Comparison of ENCODE assay signal across 9 cellular contexts in the genomic region with DNA sequence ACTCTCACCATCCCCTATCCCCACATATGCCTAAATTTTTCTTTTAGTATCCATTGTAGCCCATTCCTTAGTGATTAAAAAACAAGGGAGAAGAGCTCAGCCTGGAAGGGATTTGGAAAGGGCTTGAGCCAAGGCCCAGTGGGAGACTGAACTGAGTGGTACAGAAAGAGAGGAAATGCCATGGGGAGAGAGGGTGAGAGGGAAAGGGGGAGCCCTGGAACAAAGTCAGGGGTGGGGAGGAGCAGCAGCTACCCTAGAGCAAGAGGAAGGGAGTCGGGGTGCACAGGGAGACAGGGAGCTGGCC. TPM values are rescaled to one million over a fixed set of nuclear protein-coding genes. Genes with fewer than 3 reads are reported as not detected.
A peak's percentile ranks its signal among the peaks of the same experiment; 100 is the strongest.
DNase-seq lines count a peak whose midpoint lies in the region; ATAC-seq, FAIRE-seq and TF ChIP-seq lines count a peak whose summit lies in the region.
"Had no signal": no experiment of that assay in that cellular context is flagged by ENCODE, and none has a peak within 500 bp of the region (broad histone marks: within the 10 kb centered on the region; RNA-seq: fewer than 3 reads in every experiment).

No MANE protein-coding gene starts in this region.

- H2AFZ ChIP-seq in endothelial cell of umbilical vein (ENCODE audit: low read depth, low read length) (peak overlapping the region; percentile 16), osteoblast (ENCODE audit: low read length) (peak overlapping the region; percentile 32)

- H3K4me1 ChIP-seq in endothelial cell of umbilical vein (ENCODE audit: control insufficient read depth, extremely low read depth, insufficient read depth, low read length) (peaks cover 44% of the 10 kb centered on the region), osteoblast (ENCODE audit: insufficient read depth, low read length) (peaks cover 43% of the 10 kb centered on the region)
- peaks cover 23% of the 10 kb centered on the region for H3K4me1 ChIP-seq in effector memory CD4-positive, alpha-beta T cell (ENCODE audit: control insufficient read depth, insufficient read depth, low read length, poor library complexity, severe bottlenecking)

- no peak for TF ChIP-seq CTCF in CD4-positive, alpha-beta T cell (IDR thresholded peaks at IDR 0.05)
- TF ChIP-seq CTCF in endothelial cell of umbilical vein (IDR thresholded peaks at IDR 0.05; ENCODE audit: extremely low read depth in 1 of 2, insufficient read depth in 1 of 2, low read depth in 1 of 2, low read length in 2 of 2) (no peak), osteoblast (IDR thresholded peaks at IDR 0.05; ENCODE audit: extremely low read depth, low read depth, low read length) (no peak), GM13977 (IDR thresholded peaks at IDR 0.05; ENCODE audit: extremely low read depth, insufficient read depth, missing control alignments) (no peak)

- in situ Hi-C loops in GM13977 (cut with MboI; ENCODE audit: low pct_unique_long_range_greater_than_20kb, low sequenced_read_pairs, unreplicated experiment) = loop anchor here (25.0 kb wide), 1 partner anchor 187 kb away; a partner anchor contains a TSS

- no peaks in the 10 kb centered on the region for H3K9me3 ChIP-seq in CD4-positive, alpha-beta T cell (ENCODE audit: control insufficient read depth, low read length)
- H3K9me3 ChIP-seq in endothelial cell of umbilical vein (replicated peaks; ENCODE audit: control insufficient read depth, insufficient read depth, low read length) = no peaks in the 10 kb centered on the region
- H3K9me3 ChIP-seq in osteoblast (ENCODE audit: low read depth, low read length) = no peaks in the 10 kb centered on the region
- no peaks in the 10 kb centered on the region for H3K9me3 ChIP-seq in effector memory CD4-positive, alpha-beta T cell (ENCODE audit: control insufficient read depth, low read length)

- DNase-seq in CD4-positive, alpha-beta T cell = no peak
- peak; percentile 69 for DNase-seq in NCI-H69 (lab: John Stamatoyannopoulos, UW)
- no peak for DNase-seq in endothelial cell of umbilical vein (ENCODE audit: low read depth, low spot score)
- no peak for DNase-seq in osteoblast (ENCODE audit: insufficient read length, low spot score, missing footprints)
- DNase-seq in RCC 7860 (ENCODE audit: low spot score) = no peak
- no peak for DNase-seq in GM13977 (ENCODE audit: low spot score)
- no peak for DNase-seq in effector memory CD4-positive, alpha-beta T cell
- DNase-seq in GM19239 (ENCODE audit: insufficient read length, low spot score) = no peak

- dilution Hi-C loops in endothelial cell of umbilical vein (cut with MboI; ENCODE audit: extremely low pct_ligation_motif_present, low sequenced_read_pairs) = no loop called here

- FAIRE-seq in endothelial cell of umbilical vein (lab: Jason Lieb, UNC) = no peak
- no peak for FAIRE-seq in RCC 7860 (lab: Jason Lieb, UNC)
- no peak for FAIRE-seq in GM19239 (lab: Jason Lieb, UNC)

- TSS peak; percentile 61 for BruUV-seq in endothelial cell of umbilical vein (replicated peaks; lab: Mats Ljungman, UMichigan)

- intact Hi-C loops in CD4-positive, alpha-beta T cell (cut with DNase I, micrococcal nuclease) = loop anchor here in 1 of 2 experiments (2.0 kb wide), 1 partner anchor 18 kb away; a partner anchor contains a TSS
- intact Hi-C loops in endothelial cell of umbilical vein (cut with micrococcal nuclease) = no loop called here

- H3K4me2 ChIP-seq in endothelial cell of umbilical vein (ENCODE audit: insufficient read depth, low read length) (peak overlapping the region; percentile 81), osteoblast (ENCODE audit: insufficient read depth, low read length) (peak overlapping the region; percentile 96)

- peaks cover 24% of the 10 kb centered on the region for H3K36me3 Mint-ChIP-seq in CD4-positive, alpha-beta T cell (ENCODE audit: low read depth)

- no peak for TF ChIP-seq POLR2A in endothelial cell of umbilical vein (IDR thresholded peaks at IDR 0.05; ENCODE audit: low read depth, low read length)

- ATAC-seq in CD4-positive, alpha-beta T cell (ENCODE audit: poor library complexity) = no peak

- H3K9me1 ChIP-seq in endothelial cell of umbilical vein (replicated peaks; ENCODE audit: control insufficient read depth, extremely low read depth, insufficient read depth, low read length) = no peaks in the 10 kb centered on the region

- H3K4me1 Mint-ChIP-seq in CD4-positive, alpha-beta T cell (ENCODE audit: low read depth) = peaks cover 43% of the 10 kb centered on the region

- POLR2A ChIA-PET in CD4-positive, alpha-beta T cell (lab: Charles Lee) = interaction anchor here (0.6 to 6.4 kb wide), 7 partner anchors 11 to 219 kb away, joined by 3 to 76 read pairs (median 3); a partner anchor contains a TSS
- POLR2A ChIA-PET in endothelial cell of umbilical vein (lab: Charles Lee) = interaction anchor here (0.8 to 2.3 kb wide), 9 partner anchors 9 to 172 kb away, joined by 3 to 24 read pairs (median 3); a partner anchor contains a TSS

- peak overlapping the region; percentile 85 for H3K27ac Mint-ChIP-seq in CD4-positive, alpha-beta T cell

- CTCF ChIA-PET in CD4-positive, alpha-beta T cell (lab: Charles Lee) = interaction anchor here (1.1 to 3.2 kb wide), 10 partner anchors 11 to 56 kb away, joined by 3 to 21 read pairs (median 8); a partner anchor contains a TSS
- CTCF ChIA-PET in endothelial cell of umbilical vein (lab: Charles Lee) = interaction anchor here (0.7 to 4.3 kb wide), 22 partner anchors 9 to 220 kb away, joined by 3 to 94 read pairs (median 6); a partner anchor contains a TSS

- peaks cover 33% of the 10 kb centered on the region for H3K79me2 ChIP-seq in endothelial cell of umbilical vein (ENCODE audit: control insufficient read depth, insufficient read depth, low read length)
- peaks cover 32% of the 10 kb centered on the region for H3K79me2 ChIP-seq in osteoblast (ENCODE audit: insufficient read depth, low read length)

- H3K4me3 Mint-ChIP-seq in CD4-positive, alpha-beta T cell = peak overlapping the region; percentile 71

- no peaks in the 10 kb centered on the region for H3K27me3 ChIP-seq in CD4-positive, alpha-beta T cell (ENCODE audit: control insufficient read depth, insufficient read depth, low read length)
- H3K27me3 ChIP-seq in endothelial cell of umbilical vein (ENCODE audit: control insufficient read depth in 2 of 2, insufficient read depth in 2 of 2, low read length in 2 of 2) = no peaks in the 10 kb centered on the region
- no peaks in the 10 kb centered on the region for H3K27me3 ChIP-seq in osteoblast (ENCODE audit: insufficient read depth, low read length)
- no peaks in the 10 kb centered on the region for H3K27me3 ChIP-seq in effector memory CD4-positive, alpha-beta T cell (replicated peaks; ENCODE audit: control insufficient read depth, insufficient read depth, low read length, poor library complexity, severe bottlenecking)

- H3K4me3 ChIP-seq in endothelial cell of umbilical vein (replicated peaks in 1 of 3; ENCODE audit: insufficient read depth in 1 of 3, low read depth in 1 of 3, low read length in 3 of 3) (no peak overlapping the region), osteoblast (ENCODE audit: insufficient read depth, low read length) (peak overlapping the region; percentile 85)
- H3K4me3 ChIP-seq in effector memory CD4-positive, alpha-beta T cell (ENCODE audit: insufficient read depth, low read depth, low read length, poor library complexity, severe bottlenecking) = no peak overlapping the region

- no peaks in the 10 kb centered on the region for H3K27me3 Mint-ChIP-seq in CD4-positive, alpha-beta T cell
- H3K27me3 Mint-ChIP-seq: stimulated activated naive CD8-positive, alpha-beta T cell treated with anti-CD3 and anti-CD28 coated beads, Interleukin-15, Interleukin-2, amounts not matched to agents 100 ng/mL and 50 ng/mL, for 24 hours had no signal

- no peaks in the 10 kb centered on the region for H3K9me3 Mint-ChIP-seq in CD4-positive, alpha-beta T cell
- H3K9me3 Mint-ChIP-seq: stimulated activated naive CD8-positive, alpha-beta T cell treated with anti-CD3 and anti-CD28 coated beads, Interleukin-15, Interleukin-2, amounts not matched to agents 100 ng/mL and 50 ng/mL, for 24 hours had no signal

- H3K27ac ChIP-seq in CD4-positive, alpha-beta T cell (ENCODE audit: low read depth, low read length) = no peak overlapping the region
- H3K27ac ChIP-seq in endothelial cell of umbilical vein (ENCODE audit: insufficient read depth, low read depth, low read length) = peak overlapping the region; percentile 72
- H3K27ac ChIP-seq in osteoblast (ENCODE audit: low read depth, low read length) = peak overlapping the region; percentile 90
- H3K27ac ChIP-seq in effector memory CD4-positive, alpha-beta T cell (ENCODE audit: insufficient read depth, low read length, poor library complexity, severe bottlenecking) = no peak overlapping the region

- H3K9ac ChIP-seq in endothelial cell of umbilical vein (replicated peaks; ENCODE audit: extremely low read depth, insufficient read depth, low read length) = peak overlapping the region; percentile 37

- H3K36me3 ChIP-seq in endothelial cell of umbilical vein (ENCODE audit: control insufficient read depth in 2 of 2, extremely low read depth in 1 of 2, insufficient read depth in 2 of 2, low read length in 2 of 2) (no peaks in the 10 kb centered on the region), osteoblast (ENCODE audit: insufficient read depth, low read length) (peaks cover 20% of the 10 kb centered on the region)
- H3K36me3 ChIP-seq in effector memory CD4-positive, alpha-beta T cell (ENCODE audit: control insufficient read depth, insufficient read depth, low read length) = peaks cover 22% of the 10 kb centered on the region

- H4K20me1 ChIP-seq in endothelial cell of umbilical vein (replicated peaks; ENCODE audit: control insufficient read depth, extremely low read depth, insufficient read depth, low read length) (no peaks in the 10 kb centered on the region), osteoblast (ENCODE audit: insufficient read depth, low read length) (peaks cover 14% of the 10 kb centered on the region)

RNA-seq across cellular contexts. Expression of a gene that starts 2.6 kb away (rescaled TPM):
- total RNA-seq in CD4-positive, alpha-beta T cell = 10 to 100 TPM; 28.7 to 29.6 TPM
- 117 and 122 TPM in 2 replicates for total RNA-seq in endothelial cell of umbilical vein
- 46.4 and 47.1 TPM in 2 replicates for polyA plus RNA-seq in endothelial cell of umbilical vein
- 31.7 and 35.8 TPM in 2 replicates for polyA plus RNA-seq in endothelial cell of umbilical vein (2011; cell fraction: cytosol; rRNA removed)
- polyA plus RNA-seq in endothelial cell of umbilical vein (2011; cell fraction: nucleus; rRNA removed) = 134 and 156 TPM in 2 replicates
- 74.8 and 89.8 TPM in 2 replicates for polyA plus RNA-seq in endothelial cell of umbilical vein (2012)
- 24.5 and 37.5 TPM in 2 replicates for polyA minus RNA-seq in endothelial cell of umbilical vein
- 29.7 TPM for polyA minus RNA-seq in endothelial cell of umbilical vein (2011; cell fraction: cytosol; rRNA and poly(A)+ RNA removed)
- 38.0 and 73.8 TPM in 2 replicates for polyA minus RNA-seq in endothelial cell of umbilical vein (2011; cell fraction: nucleus; rRNA and poly(A)+ RNA removed)
- total RNA-seq in osteoblast = 10.3 and 14.1 TPM in 2 replicates

RNA-seq across cellular contexts. Expression of a gene that starts 10.8 kb away (rescaled TPM):
- total RNA-seq in CD4-positive, alpha-beta T cell = 100 to 1,000 TPM in 1 of 2 experiments, 10 to 100 TPM in 1; 85.6 to 103 TPM
- total RNA-seq in endothelial cell of umbilical vein = 13.8 and 18.6 TPM in 2 replicates
- polyA plus RNA-seq in endothelial cell of umbilical vein = 9.1 and 11.4 TPM in 2 replicates
- polyA plus RNA-seq in endothelial cell of umbilical vein (2011; cell fraction: cytosol; rRNA removed) = 11.0 and 11.2 TPM in 2 replicates
- polyA plus RNA-seq in endothelial cell of umbilical vein (2011; cell fraction: nucleus; rRNA removed) = 35.7 and 41.5 TPM in 2 replicates
- polyA plus RNA-seq in endothelial cell of umbilical vein (2012) = 18.1 and 20.0 TPM in 2 replicates
- polyA minus RNA-seq in endothelial cell of umbilical vein = 10.4 and 13.6 TPM in 2 replicates
- 9.3 TPM for polyA minus RNA-seq in endothelial cell of umbilical vein (2011; cell fraction: cytosol; rRNA and poly(A)+ RNA removed)
- 4.6 TPM in 2 replicates for polyA minus RNA-seq in endothelial cell of umbilical vein (2011; cell fraction: nucleus; rRNA and poly(A)+ RNA removed)
- total RNA-seq in osteoblast = 8.5 and 13.4 TPM in 2 replicates

RNA-seq across cellular contexts. Expression of a gene that starts 18.4 kb away (rescaled TPM):
- not detected for total RNA-seq in CD4-positive, alpha-beta T cell
- not detected in 2 replicates for total RNA-seq in endothelial cell of umbilical vein
- not detected in 2 replicates for polyA plus RNA-seq in endothelial cell of umbilical vein
- not detected in 2 replicates for polyA plus RNA-seq in endothelial cell of umbilical vein (2011; cell fraction: cytosol; rRNA removed)
- not detected in 2 replicates for polyA plus RNA-seq in endothelial cell of umbilical vein (2011; cell fraction: nucleus; rRNA removed)
- not detected in 2 replicates for polyA plus RNA-seq in endothelial cell of umbilical vein (2012)
- not detected in 2 replicates for polyA minus RNA-seq in endothelial cell of umbilical vein
- not detected for polyA minus RNA-seq in endothelial cell of umbilical vein (2011; cell fraction: cytosol; rRNA and poly(A)+ RNA removed)
- polyA minus RNA-seq in endothelial cell of umbilical vein (2011; cell fraction: nucleus; rRNA and poly(A)+ RNA removed) = not detected in 2 replicates
- total RNA-seq in osteoblast = not detected in 2 replicates

RNA-seq across cellular contexts. Expression of a gene that starts 18.6 kb away (rescaled TPM):
- total RNA-seq in CD4-positive, alpha-beta T cell = 100 to 1,000 TPM; 305 to 311 TPM
- total RNA-seq in endothelial cell of umbilical vein = 153 and 167 TPM in 2 replicates
- 729 and 802 TPM in 2 replicates for polyA plus RNA-seq in endothelial cell of umbilical vein
- polyA plus RNA-seq in endothelial cell of umbilical vein (2011; cell fraction: cytosol; rRNA removed) = 563 and 605 TPM in 2 replicates
- 175 and 212 TPM in 2 replicates for polyA plus RNA-seq in endothelial cell of umbilical vein (2011; cell fraction: nucleus; rRNA removed)
- 176 and 200 TPM in 2 replicates for polyA plus RNA-seq in endothelial cell of umbilical vein (2012)
- 79.2 and 103 TPM in 2 replicates for polyA minus RNA-seq in endothelial cell of umbilical vein
- 85.2 TPM for polyA minus RNA-seq in endothelial cell of umbilical vein (2011; cell fraction: cytosol; rRNA and poly(A)+ RNA removed)
- 26.8 and 44.8 TPM in 2 replicates for polyA minus RNA-seq in endothelial cell of umbilical vein (2011; cell fraction: nucleus; rRNA and poly(A)+ RNA removed)
- total RNA-seq in osteoblast = 81.4 and 93.4 TPM in 2 replicates

RNA-seq across cellular contexts. Expression of a gene that starts 20.6 kb away (rescaled TPM):
- 1 to 10 TPM; 3.2 to 4.7 TPM for total RNA-seq in CD4-positive, alpha-beta T cell
- total RNA-seq in endothelial cell of umbilical vein (2.7 and 3.5 TPM in 2 replicates), osteoblast (7.1 and 7.6 TPM in 2 replicates)
- polyA plus RNA-seq in endothelial cell of umbilical vein = 2.8 and 3.1 TPM in 2 replicates
- polyA plus RNA-seq in endothelial cell of umbilical vein (2011; cell fraction: cytosol; rRNA removed) = 3.4 and 3.5 TPM in 2 replicates
- polyA plus RNA-seq in endothelial cell of umbilical vein (2011; cell fraction: nucleus; rRNA removed) = 3.9 and 4.6 TPM in 2 replicates
- 4.6 and 4.7 TPM in 2 replicates for polyA plus RNA-seq in endothelial cell of umbilical vein (2012)
- polyA minus RNA-seq in endothelial cell of umbilical vein = 3.6 and 4.6 TPM in 2 replicates
- 2.2 TPM for polyA minus RNA-seq in endothelial cell of umbilical vein (2011; cell fraction: cytosol; rRNA and poly(A)+ RNA removed)
- polyA minus RNA-seq in endothelial cell of umbilical vein (2011; cell fraction: nucleus; rRNA and poly(A)+ RNA removed) = 1.7 and 2.9 TPM in 2 replicates

Comparison
In these comparisons a context has a peak if more than half of its experiments do, and no peak if none do; other contexts are left out.
1. H3K27ac ChIP-seq: peak in endothelial cell of umbilical vein (single experiment) and osteoblast (single experiment); none in CD4-positive, alpha-beta T cell (single experiment) and effector memory CD4-positive, alpha-beta T cell (single experiment).